In the genomic region with DNA sequence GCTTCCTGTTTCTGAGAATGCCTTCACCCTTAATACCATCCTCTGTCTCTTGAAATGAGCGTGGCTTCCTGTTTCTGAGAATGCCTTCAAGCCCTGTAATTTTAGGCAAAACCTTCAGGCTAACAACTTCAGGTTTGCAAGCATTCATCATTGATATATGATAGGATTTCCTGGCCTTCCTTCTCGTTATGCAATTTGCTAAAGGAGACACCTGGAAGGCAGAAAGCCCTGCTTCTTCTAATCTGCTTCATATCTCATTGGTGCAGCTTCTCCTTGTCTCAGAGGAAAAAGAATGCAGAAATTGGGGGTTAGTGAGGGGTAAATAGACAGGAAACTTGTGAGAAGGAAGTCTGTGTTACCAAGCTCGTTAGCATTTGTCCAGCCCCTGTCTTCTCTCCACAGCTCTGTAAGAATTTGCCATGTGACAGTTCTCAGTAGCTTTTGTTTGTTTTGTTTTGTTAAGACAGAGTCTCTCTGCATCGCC, we compare ENCODE assay signal across 8 cellular contexts. TPM values are rescaled to one million over a fixed set of nuclear protein-coding genes. Genes with fewer than 3 reads are reported as not detected.
DNase-seq lines count a peak whose midpoint lies in the region; ATAC-seq and TF ChIP-seq lines count a peak whose summit lies in the region.

No MANE protein-coding gene starts in this region.

- peaks cover 70% of the 10 kb centered on the region for H3K36me3 Mint-ChIP-seq in activated CD4-positive, alpha-beta T cell treated with anti-CD3 and anti-CD28 coated beads, Interleukin-2, amount 10 ng/mL, durations not matched to agents 24 days and 14 days (ENCODE audit: low read depth)

- H3K4me3 ChIP-seq in gastroesophageal sphincter (no peak overlapping the region), stomach smooth muscle (ENCODE audit: low read length in 2 of 2) (peak overlapping the region; percentile 23 to 44)

- ATAC-seq in HG02981 (IDR thresholded peaks at IDR 0.05; ENCODE audit: unreplicated experiment) = peak; percentile 76
- peak; percentile 14 for ATAC-seq in gastroesophageal sphincter

- no peak overlapping the region for H3K9ac ChIP-seq in stomach smooth muscle (ENCODE audit: low read length in 2 of 2)

- H3K27me3 ChIP-seq in gastroesophageal sphincter (no peaks in the 10 kb centered on the region), stomach smooth muscle (ENCODE audit: control insufficient read depth in 1 of 2, insufficient read depth in 2 of 2, low read length in 2 of 2) (no peaks in the 10 kb centered on the region)

- peak overlapping the region; percentile 97 for H3K27ac Mint-ChIP-seq in activated CD4-positive, alpha-beta T cell treated with anti-CD3 and anti-CD28 coated beads, Interleukin-2, amount 10 ng/mL, durations not matched to agents 24 days and 14 days

- H3K27ac ChIP-seq in gastroesophageal sphincter = peak overlapping the region; percentile 65 to 95 (median 78)
- H3K27ac ChIP-seq in stomach smooth muscle (ENCODE audit: low read length) = peak overlapping the region; percentile 25

- H3K4me1 Mint-ChIP-seq in activated CD4-positive, alpha-beta T cell treated with anti-CD3 and anti-CD28 coated beads, Interleukin-2, amount 10 ng/mL, durations not matched to agents 24 days and 14 days = peaks cover 76% of the 10 kb centered on the region

- no peak for TF ChIP-seq POLR2A in gastroesophageal sphincter (IDR thresholded peaks at IDR 0.05)

- intact Hi-C loops in activated CD4-positive, alpha-beta T cell treated with anti-CD3 and anti-CD28 coated beads, Interleukin-2, amount 10 ng/mL, durations not matched to agents 24 days and 14 days (cut with micrococcal nuclease) = loop anchor here (1.0 to 2.0 kb wide), 2 partner anchors 8 to 345 kb away; a partner anchor contains a TSS

- TF ChIP-seq EP300 in gastroesophageal sphincter (IDR thresholded peaks at IDR 0.05) = no peak

- H3K4me1 ChIP-seq in gastroesophageal sphincter (peaks cover 37 to 100% (median 64%) of the 10 kb centered on the region in 3 donors), stomach smooth muscle (ENCODE audit: control insufficient read depth, insufficient read depth, low read length) (peaks cover 75% of the 10 kb centered on the region)

- H3K4me3 Mint-ChIP-seq in activated CD4-positive, alpha-beta T cell treated with anti-CD3 and anti-CD28 coated beads, Interleukin-2, amount 10 ng/mL, durations not matched to agents 24 days and 14 days = peak overlapping the region; percentile 89

- H3K27me3 Mint-ChIP-seq in activated CD4-positive, alpha-beta T cell treated with anti-CD3 and anti-CD28 coated beads, Interleukin-2, amount 10 ng/mL, durations not matched to agents 24 days and 14 days = no peaks in the 10 kb centered on the region

- H3K9me3 ChIP-seq in gastroesophageal sphincter (no peaks in the 10 kb centered on the region), stomach smooth muscle (ENCODE audit: control insufficient read depth in 2 of 2, low read length in 2 of 2) (no peaks in the 10 kb centered on the region)

- H3K36me3 ChIP-seq in gastroesophageal sphincter (no peaks in the 10 kb centered on the region), stomach smooth muscle (ENCODE audit: control insufficient read depth in 2 of 2, insufficient read depth in 2 of 2, low read length in 2 of 2) (peaks cover 0 to 6% of the 10 kb centered on the region in 2 donors)

- TF ChIP-seq CTCF in gastroesophageal sphincter (IDR thresholded peaks at IDR 0.05) = no peak

- peak; percentile 81 for DNase-seq in activated CD4-positive, alpha-beta T cell treated with anti-CD3 and anti-CD28 coated beads, Interleukin-2, amount 10 ng/mL, durations not matched to agents 24 days and 14 days
- DNase-seq in activated CD4-positive, alpha-beta T cell treated with anti-CD3 and anti-CD28 coated beads, Interleukin-2, amount 50 U/mL, for 4 hours = no peak
- DNase-seq in SIG-M5 treated with dmso at 0.1 percent for 504 hours (lab: John Stamatoyannopoulos, UW; ENCODE audit: unreplicated experiment) = peak; percentile 65
- DNase-seq in NCI-H1930 (lab: John Stamatoyannopoulos, UW) = no peak
- no peak for DNase-seq in DMS 273 (lab: John Stamatoyannopoulos, UW; ENCODE audit: unreplicated experiment)

- WGBS in gastroesophageal sphincter (ENCODE audit: low coverage in 1 of 2), 2 donors = 21 to 29% methylated on average over 4 of the region's 4 CpGs

- H3K9me3 Mint-ChIP-seq in activated CD4-positive, alpha-beta T cell treated with anti-CD3 and anti-CD28 coated beads, Interleukin-2, amount 10 ng/mL, durations not matched to agents 24 days and 14 days = no peaks in the 10 kb centered on the region

RNA-seq across cellular contexts. Expression of a gene that starts 7.3 kb away (rescaled TPM):
- 118 and 122 TPM in 2 replicates for total RNA-seq in activated CD4-positive, alpha-beta T cell treated with anti-CD3 and anti-CD28 coated beads, Interleukin-2, amount 10 ng/mL, durations not matched to agents 24 days and 14 days
- 100 to 1,000 TPM; 153 to 184 (median 170) TPM for total RNA-seq in gastroesophageal sphincter

RNA-seq across cellular contexts. Expression of a gene that starts 11.9 kb away (rescaled TPM):
- total RNA-seq in activated CD4-positive, alpha-beta T cell treated with anti-CD3 and anti-CD28 coated beads, Interleukin-2, amount 10 ng/mL, durations not matched to agents 24 days and 14 days = 95.3 and 103 TPM in 2 replicates
- total RNA-seq in gastroesophageal sphincter = 10 to 100 TPM; 49.8 to 67.6 (median 54.7) TPM

RNA-seq across cellular contexts. Expression of a gene that starts 30.3 kb away (rescaled TPM):
- total RNA-seq in activated CD4-positive, alpha-beta T cell treated with anti-CD3 and anti-CD28 coated beads, Interleukin-2, amount 10 ng/mL, durations not matched to agents 24 days and 14 days = not detected in 2 replicates
- 1 to 10 TPM in 3 of 4 donors, under 1 TPM in 1; 0.99 to 4.0 (median 2.6) TPM for total RNA-seq in gastroesophageal sphincter

RNA-seq across cellular contexts. Expression of a gene that starts 39.9 kb away (rescaled TPM):
- total RNA-seq in activated CD4-positive, alpha-beta T cell treated with anti-CD3 and anti-CD28 coated beads, Interleukin-2, amount 10 ng/mL, durations not matched to agents 24 days and 14 days = 35.9 and 39.0 TPM in 2 replicates
- 10 to 100 TPM; 31.2 to 43.3 (median 36.3) TPM for total RNA-seq in gastroesophageal sphincter

Comparison
In these comparisons a context has a peak if more than half of its experiments do, and no peak if none do; other contexts are left out.
1. DNase-seq: peak in activated CD4-positive, alpha-beta T cell treated with anti-CD3 and anti-CD28 coated beads, Interleukin-2, amount 10 ng/mL, durations not matched to agents 24 days and 14 days (single experiment) and SIG-M5 treated with dmso at 0.1 percent for 504 hours (single experiment); none in activated CD4-positive, alpha-beta T cell treated with anti-CD3 and anti-CD28 coated beads, Interleukin-2, amount 50 U/mL, for 4 hours (0 of 2), NCI-H1930 (0 of 2) and DMS 273 (single experiment).
2. H3K4me3 ChIP-seq: peak in stomach smooth muscle (2 of 2); none in gastroesophageal sphincter (0 of 2).